ENCODE assay signal across 13 cellular contexts in the genomic region with DNA sequence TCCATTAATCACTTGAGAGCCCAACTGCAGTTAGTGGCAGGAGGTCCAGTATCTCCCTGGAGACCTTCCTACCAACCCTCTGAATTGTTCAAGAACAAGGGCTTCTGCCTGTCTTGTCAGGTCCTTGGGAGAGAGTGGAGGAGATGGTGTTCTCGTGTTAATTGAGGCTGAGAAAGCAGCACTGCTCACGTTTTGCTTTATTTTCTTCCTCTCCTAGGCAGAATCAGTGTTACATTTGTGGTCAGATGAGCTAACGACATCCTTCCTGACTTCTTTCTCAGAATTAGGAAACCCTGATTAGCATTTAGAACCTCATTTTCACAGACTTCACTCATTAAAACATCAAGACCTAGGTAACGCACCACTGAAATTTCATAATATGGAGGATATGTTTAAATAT. TPM values are rescaled to one million over a fixed set of nuclear protein-coding genes. Genes with fewer than 3 reads are reported as not detected.
DNase-seq lines count a peak whose midpoint lies in the region; ATAC-seq and TF ChIP-seq lines count a peak whose summit lies in the region.
"Had no signal": no experiment of that assay in that cellular context is flagged by ENCODE, and none has a peak within 500 bp of the region (broad histone marks: within the 10 kb centered on the region; RNA-seq: fewer than 3 reads in every experiment).

No MANE protein-coding gene starts in this region.

- DNase-seq in activated CD8-positive, alpha-beta memory T cell treated with anti-CD3 and anti-CD28 coated beads, Interleukin-2, amount 10 ng/mL, durations not matched to agents 7 days and 5 days, result peak; percentile 54
- DNase-seq in activated CD8-positive, alpha-beta memory T cell treated with anti-CD3 and anti-CD28 coated beads, Interleukin-2, amount 50 U/mL, for 48 hours, result no peak
- DNase-seq in NOMO-1 treated with dmso at 0.1 percent for 144 hours (lab: John Stamatoyannopoulos, UW; ENCODE audit: unreplicated experiment) (peak; percentile 49), testis (no peak), C1 segment of cervical spinal cord (lab: John Stamatoyannopoulos, UW) (no peak)
- DNase-seq in stimulated activated effector memory CD8-positive, alpha-beta T cell treated with anti-CD3 and anti-CD28 coated beads, Interleukin-12 subunit alpha, Interleukin-12 subunit beta, amount 100 ng/mL, for 72 hours (ENCODE audit: low spot score in 2 of 2), result no peak
- DNase-seq: NCI-H2029, nucleus accumbens had no signal

- H3K36me3 ChIP-seq in testis (ENCODE audit: low read depth, missing control alignments), result no peaks in the 10 kb centered on the region

- H3K4me3 Mint-ChIP-seq in activated CD8-positive, alpha-beta memory T cell treated with anti-CD3 and anti-CD28 coated beads, Interleukin-2, amount 10 ng/mL, durations not matched to agents 7 days and 5 days, result peak overlapping the region; percentile 59
- peak overlapping the region; percentile 62 for H3K4me3 Mint-ChIP-seq in activated naive CD8-positive, alpha-beta T cell
- peak overlapping the region; percentile 38 for H3K4me3 Mint-ChIP-seq in stimulated activated effector memory CD8-positive, alpha-beta T cell treated with anti-CD3 and anti-CD28 coated beads, Interleukin-12 subunit alpha, Interleukin-12 subunit beta, amount 100 ng/mL, for 72 hours

- CTCF ChIA-PET in activated CD8-positive, alpha-beta memory T cell treated with anti-CD3 and anti-CD28 coated beads, Interleukin-2, amount 10 ng/mL, durations not matched to agents 7 days and 5 days (lab: Charles Lee), result interaction anchor here (1.9 to 4.3 kb wide), 3 partner anchors 11 to 331 kb away, joined by 9 to 27 read pairs (median 15); partner anchors contain the start of genes LRIG2 and PPM1J

- ATAC-seq in activated CD8-positive, alpha-beta memory T cell treated with anti-CD3 and anti-CD28 coated beads, Interleukin-2, amount 10 ng/mL, durations not matched to agents 7 days and 5 days, result peak; percentile 86
- ATAC-seq in stimulated activated effector memory CD8-positive, alpha-beta T cell treated with anti-CD3 and anti-CD28 coated beads, Interleukin-12 subunit alpha, Interleukin-12 subunit beta, amount 100 ng/mL, for 72 hours, result peak; percentile 80
- no peak for ATAC-seq in GM19463 (IDR thresholded peaks at IDR 0.05; ENCODE audit: unreplicated experiment)

- no peaks in the 10 kb centered on the region for H3K27me3 ChIP-seq in testis
- H3K27me3 ChIP-seq: hepatocyte had no signal

- no peak overlapping the region for H3K4me3 ChIP-seq in testis
- H3K4me3 ChIP-seq: hepatocyte, PC-9 had no signal

- H3K27me3 Mint-ChIP-seq in activated CD8-positive, alpha-beta memory T cell treated with anti-CD3 and anti-CD28 coated beads, Interleukin-2, amount 10 ng/mL, durations not matched to agents 7 days and 5 days, result no peaks in the 10 kb centered on the region
- H3K27me3 Mint-ChIP-seq in activated naive CD8-positive, alpha-beta T cell, result no peaks in the 10 kb centered on the region

- no peaks in the 10 kb centered on the region for H3K36me3 Mint-ChIP-seq in activated CD8-positive, alpha-beta memory T cell treated with anti-CD3 and anti-CD28 coated beads, Interleukin-2, amount 10 ng/mL, durations not matched to agents 7 days and 5 days
- H3K36me3 Mint-ChIP-seq in activated naive CD8-positive, alpha-beta T cell, result no peaks in the 10 kb centered on the region
- no peaks in the 10 kb centered on the region for H3K36me3 Mint-ChIP-seq in stimulated activated effector memory CD8-positive, alpha-beta T cell treated with anti-CD3 and anti-CD28 coated beads, Interleukin-12 subunit alpha, Interleukin-12 subunit beta, amount 100 ng/mL, for 72 hours

- TF ChIP-seq CTCF in testis (IDR thresholded peaks at IDR 0.05), result no peak

- no peaks in the 10 kb centered on the region for H3K9me3 Mint-ChIP-seq in activated CD8-positive, alpha-beta memory T cell treated with anti-CD3 and anti-CD28 coated beads, Interleukin-2, amount 10 ng/mL, durations not matched to agents 7 days and 5 days (ENCODE audit: low read depth)
- H3K9me3 Mint-ChIP-seq in activated naive CD8-positive, alpha-beta T cell (ENCODE audit: low read depth), result no peaks in the 10 kb centered on the region
- no peaks in the 10 kb centered on the region for H3K9me3 Mint-ChIP-seq in stimulated activated effector memory CD8-positive, alpha-beta T cell treated with anti-CD3 and anti-CD28 coated beads, Interleukin-12 subunit alpha, Interleukin-12 subunit beta, amount 100 ng/mL, for 72 hours

- no peak for TF ChIP-seq POLR2A in testis (IDR thresholded peaks at IDR 0.05)

- no peak overlapping the region for H3K27ac ChIP-seq in testis
- H3K27ac ChIP-seq: epithelial cell of prostate, hepatocyte, PC-9 had no signal

- WGBS in testis, 2 donors, result 75 to 79% methylated on average over 4 of the region's 4 CpGs

- peaks cover 14% of the 10 kb centered on the region for H3K4me1 ChIP-seq in testis

- peak overlapping the region; percentile 76 for H3K27ac Mint-ChIP-seq in activated CD8-positive, alpha-beta memory T cell treated with anti-CD3 and anti-CD28 coated beads, Interleukin-2, amount 10 ng/mL, durations not matched to agents 7 days and 5 days
- H3K27ac Mint-ChIP-seq in activated naive CD8-positive, alpha-beta T cell, result peak overlapping the region; percentile 82
- peak overlapping the region; percentile 80 for H3K27ac Mint-ChIP-seq in stimulated activated effector memory CD8-positive, alpha-beta T cell treated with anti-CD3 and anti-CD28 coated beads, Interleukin-12 subunit alpha, Interleukin-12 subunit beta, amount 100 ng/mL, for 72 hours

- intact Hi-C loops in testis (cut with DNase I; ENCODE audit: low total_unique reads), result no loop called here

- peaks cover 36% of the 10 kb centered on the region for H3K4me1 Mint-ChIP-seq in activated CD8-positive, alpha-beta memory T cell treated with anti-CD3 and anti-CD28 coated beads, Interleukin-2, amount 10 ng/mL, durations not matched to agents 7 days and 5 days
- peaks cover 56% of the 10 kb centered on the region for H3K4me1 Mint-ChIP-seq in activated naive CD8-positive, alpha-beta T cell (ENCODE audit: low read depth)
- peaks cover 40% of the 10 kb centered on the region for H3K4me1 Mint-ChIP-seq in stimulated activated effector memory CD8-positive, alpha-beta T cell treated with anti-CD3 and anti-CD28 coated beads, Interleukin-12 subunit alpha, Interleukin-12 subunit beta, amount 100 ng/mL, for 72 hours

- H3K9me3 ChIP-seq in testis, result no peaks in the 10 kb centered on the region

RNA-seq across cellular contexts. Expression of gene LRIG2, which starts 26.4 kb away (rescaled TPM):
- total RNA-seq in activated CD8-positive, alpha-beta memory T cell treated with anti-CD3 and anti-CD28 coated beads, Interleukin-2, amount 10 ng/mL, durations not matched to agents 7 days and 5 days, result 10 to 100 TPM; 10.2 to 13.6 TPM
- 10 to 100 TPM; 26.0 to 27.7 TPM for total RNA-seq in testis
- 10.6 TPM for polyA plus RNA-seq in testis (ENCODE audit: insufficient read depth, low read depth, low replicate concordance)

Comparison
In these comparisons a context has a peak if more than half of its experiments do, and no peak if none do; other contexts are left out.
1. DNase-seq: peak in activated CD8-positive, alpha-beta memory T cell treated with anti-CD3 and anti-CD28 coated beads, Interleukin-2, amount 10 ng/mL, durations not matched to agents 7 days and 5 days (single experiment) and NOMO-1 treated with dmso at 0.1 percent for 144 hours (single experiment); none in activated CD8-positive, alpha-beta memory T cell treated with anti-CD3 and anti-CD28 coated beads, Interleukin-2, amount 50 U/mL, for 48 hours (single experiment), stimulated activated effector memory CD8-positive, alpha-beta T cell treated with anti-CD3 and anti-CD28 coated beads, Interleukin-12 subunit alpha, Interleukin-12 subunit beta, amount 100 ng/mL, for 72 hours (0 of 2), testis (single experiment) and C1 segment of cervical spinal cord (0 of 14).
2. Peak in every context shown above with its lines, with median percentiles within 50 percentile points of each other: H3K27ac Mint-ChIP-seq and H3K4me3 Mint-ChIP-seq.